Comparison of ENCODE assay signal across 8 cellular contexts in genomic region chr18:56709463-56709862, GRCh38. TPM values are rescaled to one million over a fixed set of nuclear protein-coding genes. Genes with fewer than 3 reads are reported as not detected.
DNase-seq lines count a peak whose midpoint lies in the region; ATAC-seq and TF ChIP-seq lines count a peak whose summit lies in the region.

No MANE protein-coding gene starts in this region.

- no peak for TF ChIP-seq EP300 in transverse colon (IDR thresholded peaks at IDR 0.05; ENCODE audit: low read depth)

- H3K36me3 ChIP-seq in DND-41 (ENCODE audit: insufficient read depth, low read length), result no peaks in the 10 kb centered on the region
- H3K36me3 ChIP-seq in transverse colon, result no peaks in the 10 kb centered on the region

- H3K4me1 ChIP-seq in DND-41 (ENCODE audit: insufficient read depth, low read length), result no peaks in the 10 kb centered on the region; the same call in 1 of the 2 replicates
- no peaks in the 10 kb centered on the region for H3K4me1 ChIP-seq in transverse colon

- TF ChIP-seq CTCF in DND-41 (IDR thresholded peaks at IDR 0.05; ENCODE audit: borderline replicate concordance, extremely low read depth, low read length, poor library complexity, severe bottlenecking) (peak; percentile 48), transverse colon (IDR thresholded peaks at IDR 0.05) (peak in 2 of 5 experiments; percentile 17 to 22)

- no peak overlapping the region for H2AFZ ChIP-seq in DND-41 (ENCODE audit: low read depth, low read length)

- H3K4me2 ChIP-seq in DND-41 (ENCODE audit: insufficient read depth, low read length), result no peak overlapping the region

- no peaks in the 10 kb centered on the region for H3K27me3 ChIP-seq in DND-41 (ENCODE audit: insufficient read depth, low read length, poor library complexity)
- H3K27me3 ChIP-seq in transverse colon, result no peaks in the 10 kb centered on the region

- H4K20me1 ChIP-seq in DND-41 (ENCODE audit: insufficient read depth, low read length), result no peaks in the 10 kb centered on the region

- H3K9me3 ChIP-seq in DND-41 (ENCODE audit: insufficient read depth, low read length, severe bottlenecking), result no peaks in the 10 kb centered on the region
- H3K9me3 ChIP-seq in transverse colon, result no peaks in the 10 kb centered on the region

- no peak overlapping the region for H3K9ac ChIP-seq in DND-41 (ENCODE audit: low read depth, low read length)

- 24 to 31% methylated on average over 2 of the region's 2 CpGs for WGBS in transverse colon (ENCODE audit: low coverage in 1 of 2), 2 donors

- DNase-seq in DND-41, result peak; percentile 25
- DNase-seq in NCI-H69 (lab: John Stamatoyannopoulos, UW), result peak; percentile 90
- DNase-seq in amniotic epithelial cell (ENCODE audit: low read depth), result peak; percentile 94
- peak; percentile 12 for DNase-seq in medulla oblongata (ENCODE audit: extremely low spot score)
- no peak for DNase-seq in cerebellum (ENCODE audit: low spot score)
- no peak for DNase-seq in transverse colon

- peak; percentile 100 for ATAC-seq in DND-41 (ENCODE audit: insufficient read depth, low read depth)
- peak; percentile 94 for ATAC-seq in GM19025 (IDR thresholded peaks at IDR 0.05; ENCODE audit: low read depth, unreplicated experiment)
- ATAC-seq in HG03064 (IDR thresholded peaks at IDR 0.05; ENCODE audit: low read depth, unreplicated experiment), result peak; percentile 99

- H3K79me2 ChIP-seq in DND-41 (ENCODE audit: insufficient read depth, low read length), result no peaks in the 10 kb centered on the region

- intact Hi-C loops in transverse colon (cut with DNase I; ENCODE audit: low total_unique reads), result no loop called here

- H3K27ac ChIP-seq in DND-41 (ENCODE audit: low read length), result no peak overlapping the region
- no peak overlapping the region for H3K27ac ChIP-seq in transverse colon

- H3K4me3 ChIP-seq in DND-41 (ENCODE audit: low read depth in 1 of 2, low read length in 2 of 2), result no peak overlapping the region
- no peak overlapping the region for H3K4me3 ChIP-seq in transverse colon

- TF ChIP-seq POLR2A in transverse colon (IDR thresholded peaks at IDR 0.05), result no peak

- in situ Hi-C loops in transverse colon (cut with MboI; ENCODE audit: low pct_ligation_motif_present in 1 of 4, low pct_unique_long_range_greater_than_20kb in 1 of 4, low sequenced_read_pairs in 3 of 4), result no loop called here

RNA-seq across cellular contexts. Expression of gene WDR7, which starts 58.3 kb away (rescaled TPM):
- total RNA-seq in cerebellum (87.1 TPM), transverse colon (10 to 100 TPM; 14.9 to 37.5 (median 27.9) TPM)

Comparison
In these comparisons a context has a peak if more than half of its experiments do, and no peak if none do; other contexts are left out.
1. DNase-seq: peak in DND-41 (single experiment), NCI-H69 (single experiment), amniotic epithelial cell (single experiment) and medulla oblongata (single experiment); none in cerebellum (single experiment) and transverse colon (single experiment).
2. Peak in every context shown above with its lines, with median percentiles within 50 percentile points of each other: ATAC-seq.